Comparison of ENCODE assay signal across 30 cellular contexts in genomic region chrX:70353524-70353923, GRCh38.
"Had no signal": no experiment of that assay in that cellular context is flagged by ENCODE, and none has a peak within 500 bp of the region (broad histone marks: within the 10 kb centered on the region; RNA-seq: fewer than 3 reads in every experiment).

No MANE protein-coding gene starts in this region.

- H3K27ac ChIP-seq: left lung, lower lobe of right lung, neural progenitor cell, neutrophil, parathyroid adenoma, psoas muscle, right atrium auricular region, right lobe of liver, stomach, testis, thyroid gland, transverse colon, upper lobe of left lung, vagina had no signal

- H3K36me3 ChIP-seq: left lung, lower lobe of right lung, right atrium auricular region, right lobe of liver, thyroid gland, transverse colon, upper lobe of left lung, vagina had no signal

- H3K27me3 ChIP-seq: left lung, neural progenitor cell, neutrophil, right atrium auricular region, right lobe of liver, stomach, testis, thyroid gland, transverse colon, upper lobe of left lung, vagina had no signal

- FAIRE-seq: islet of Langerhans, kidney had no signal

- DNase-seq: hypothalamus; immature natural killer cell; kidney; left colon; left lung; lower lobe of right lung; mammary epithelial cell; mesenchymal stem cell; naive thymus-derived CD8-positive, alpha-beta T cell; nephron progenitor cell; occipital lobe; psoas muscle; right lobe of liver; stimulated activated CD4-positive, alpha-beta T cell treated with anti-CD3 and anti-CD28 coated beads, Interleukin-12 subunit alpha, Interleukin-12 subunit beta, amount 100 ng/mL, for 4 hours; stimulated activated CD4-positive, alpha-beta T cell treated with anti-CD3 and anti-CD28 coated beads, Interleukin-15, amount 100 ng/mL, for 24 hours; stimulated activated CD4-positive, alpha-beta T cell treated with anti-CD3 and anti-CD28 coated beads, Interleukin-2, amount 100 ng/mL, for 24 hours; stimulated activated CD4-positive, alpha-beta T cell treated with anti-CD3 and anti-CD28 coated beads, Interleukin-4, amount 100 ng/mL, for 1 hour; stimulated activated naive B cell treated with anti-CD40 and anti-IgM and Interleukin-4, amounts not matched to agents 10 μg/mL and 1 μg/mL and 100 μg/mL, for 72 hours; stimulated activated naive CD8-positive, alpha-beta T cell treated with anti-CD3 and anti-CD28 coated beads, Interleukin-15, Interleukin-2, amounts not matched to agents 100 U/mL and 50 U/mL, for 24 hours; stomach; testis; thyroid gland; transverse colon; upper lobe of left lung had no signal

- H3K4me3 ChIP-seq: left lung, lower lobe of right lung, neural progenitor cell, psoas muscle, right atrium auricular region, right lobe of liver, stomach, testis, thyroid gland, transverse colon, upper lobe of left lung, vagina had no signal

- H3K4me1 ChIP-seq: left lung, lower lobe of right lung, neural progenitor cell, parathyroid adenoma, psoas muscle, right atrium auricular region, right lobe of liver, stomach, testis, thyroid gland, transverse colon, upper lobe of left lung, vagina had no signal

- ATAC-seq: left colon; left lung; lower lobe of right lung; naive thymus-derived CD8-positive, alpha-beta T cell; psoas muscle; right lobe of liver; stimulated activated naive B cell treated with anti-CD40 and anti-IgM and Interleukin-4, amounts not matched to agents 10 μg/mL and 1 μg/mL and 100 μg/mL, for 72 hours; stimulated activated naive CD8-positive, alpha-beta T cell treated with anti-CD3 and anti-CD28 coated beads, Interleukin-15, Interleukin-2, amounts not matched to agents 100 U/mL and 50 U/mL, for 24 hours had no signal
